In genomic region chr5:176891331-176891958, GRCh38 we compare ENCODE assay signal across 20 cellular contexts. TPM values are rescaled to one million over a fixed set of nuclear protein-coding genes. Genes with fewer than 3 reads are reported as not detected.
"Had no signal": no experiment of that assay in that cellular context is flagged by ENCODE, and none has a peak within 500 bp of the region (broad histone marks: within the 10 kb centered on the region; RNA-seq: fewer than 3 reads in every experiment).

No MANE protein-coding gene starts in this region.

- H3K4me3 ChIP-seq: esophagus muscularis mucosa, gastroesophageal sphincter, heart left ventricle, left ventricle myocardium inferior, ovary, right lobe of liver, smooth muscle cell, thoracic aorta, upper lobe of right lung had no signal

- H3K36me3 ChIP-seq: esophagus muscularis mucosa, gastroesophageal sphincter, left ventricle myocardium inferior, ovary, right lobe of liver, thoracic aorta, upper lobe of right lung had no signal

- H3K27me3 ChIP-seq: ovary, right lobe of liver, upper lobe of right lung had no signal

- H3K4me1 Mint-ChIP-seq: activated B cell treated with CpG ODN at 0.5 μM for 24 hours; stimulated activated effector memory CD8-positive, alpha-beta T cell treated with anti-CD3 and anti-CD28 coated beads, Interleukin-12 subunit alpha, Interleukin-12 subunit beta, amount 100 ng/mL, for 72 hours; T-cell had no signal

- H3K9me3 Mint-ChIP-seq: activated B cell treated with CpG ODN at 0.5 μM for 24 hours; activated CD4-positive, alpha-beta memory T cell treated with anti-CD3 and anti-CD28 coated beads, Interleukin-2, amount 10 ng/mL, durations not matched to agents 7 days and 5 days; dendritic cell treated with granulocyte-macrophage colony-stimulating factor and Interleukin-4, amounts not matched to agents 40 ng/mL and 50 ng/mL, for 4 days; stimulated activated effector memory CD8-positive, alpha-beta T cell treated with anti-CD3 and anti-CD28 coated beads, Interleukin-12 subunit alpha, Interleukin-12 subunit beta, amount 100 ng/mL, for 72 hours; T-cell had no signal

- H3K27ac ChIP-seq: esophagus muscularis mucosa, gastroesophageal sphincter, heart left ventricle, left ventricle myocardium inferior, ovary, right lobe of liver, thoracic aorta, upper lobe of right lung had no signal

- ATAC-seq: gastroesophageal sphincter; heart left ventricle; right lobe of liver; stimulated activated effector memory CD8-positive, alpha-beta T cell treated with anti-CD3 and anti-CD28 coated beads, Interleukin-12 subunit alpha, Interleukin-12 subunit beta, amount 100 ng/mL, for 72 hours; T-cell; upper lobe of right lung had no signal

- H3K27me3 Mint-ChIP-seq: activated CD4-positive, alpha-beta memory T cell treated with anti-CD3 and anti-CD28 coated beads, Interleukin-2, amount 10 ng/mL, durations not matched to agents 7 days and 5 days; dendritic cell treated with granulocyte-macrophage colony-stimulating factor and Interleukin-4, amounts not matched to agents 40 ng/mL and 50 ng/mL, for 4 days had no signal

- DNase-seq: activated B cell treated with CpG ODN at 0.5 μM for 24 hours; activated CD4-positive, alpha-beta memory T cell treated with anti-CD3 and anti-CD28 coated beads, Interleukin-2, amount 10 ng/mL, durations not matched to agents 7 days and 5 days; activated CD4-positive, alpha-beta T cell treated with anti-CD3 and anti-CD28 coated beads for 4 hours; effector memory CD4-positive, alpha-beta T cell; left ventricle myocardium inferior; ovary; stimulated activated CD4-positive, alpha-beta T cell treated with anti-CD3 and anti-CD28 coated beads, Interleukin-4, amount 100 ng/mL, for 24 hours; T-helper 9 cell; upper lobe of right lung had no signal

- H3K4me3 Mint-ChIP-seq: activated B cell treated with CpG ODN at 0.5 μM for 24 hours; activated CD4-positive, alpha-beta memory T cell treated with anti-CD3 and anti-CD28 coated beads, Interleukin-2, amount 10 ng/mL, durations not matched to agents 7 days and 5 days; activated naive CD8-positive, alpha-beta T cell; dendritic cell treated with granulocyte-macrophage colony-stimulating factor and Interleukin-4, amounts not matched to agents 40 ng/mL and 50 ng/mL, for 4 days; stimulated activated effector memory CD8-positive, alpha-beta T cell treated with anti-CD3 and anti-CD28 coated beads, Interleukin-12 subunit alpha, Interleukin-12 subunit beta, amount 100 ng/mL, for 72 hours; T-cell had no signal

- H3K4me1 ChIP-seq: esophagus muscularis mucosa, gastroesophageal sphincter, left ventricle myocardium inferior, right lobe of liver, upper lobe of right lung had no signal

- H3K27ac Mint-ChIP-seq: activated B cell treated with CpG ODN at 0.5 μM for 24 hours; activated CD4-positive, alpha-beta memory T cell treated with anti-CD3 and anti-CD28 coated beads, Interleukin-2, amount 10 ng/mL, durations not matched to agents 7 days and 5 days; activated naive CD8-positive, alpha-beta T cell; dendritic cell treated with granulocyte-macrophage colony-stimulating factor and Interleukin-4, amounts not matched to agents 40 ng/mL and 50 ng/mL, for 4 days; stimulated activated effector memory CD8-positive, alpha-beta T cell treated with anti-CD3 and anti-CD28 coated beads, Interleukin-12 subunit alpha, Interleukin-12 subunit beta, amount 100 ng/mL, for 72 hours; T-cell had no signal

- H3K9me3 ChIP-seq: esophagus muscularis mucosa, gastroesophageal sphincter, heart left ventricle, left ventricle myocardium inferior, ovary, right lobe of liver, thoracic aorta, upper lobe of right lung had no signal

RNA-seq across cellular contexts. Expression of gene HK3, which starts 7.7 kb away (rescaled TPM):
- total RNA-seq: endothelial cell of umbilical vein, smooth muscle cell had no signal
- polyA plus RNA-seq: endothelial cell of umbilical vein, smooth muscle cell had no signal
